In the genomic region with DNA sequence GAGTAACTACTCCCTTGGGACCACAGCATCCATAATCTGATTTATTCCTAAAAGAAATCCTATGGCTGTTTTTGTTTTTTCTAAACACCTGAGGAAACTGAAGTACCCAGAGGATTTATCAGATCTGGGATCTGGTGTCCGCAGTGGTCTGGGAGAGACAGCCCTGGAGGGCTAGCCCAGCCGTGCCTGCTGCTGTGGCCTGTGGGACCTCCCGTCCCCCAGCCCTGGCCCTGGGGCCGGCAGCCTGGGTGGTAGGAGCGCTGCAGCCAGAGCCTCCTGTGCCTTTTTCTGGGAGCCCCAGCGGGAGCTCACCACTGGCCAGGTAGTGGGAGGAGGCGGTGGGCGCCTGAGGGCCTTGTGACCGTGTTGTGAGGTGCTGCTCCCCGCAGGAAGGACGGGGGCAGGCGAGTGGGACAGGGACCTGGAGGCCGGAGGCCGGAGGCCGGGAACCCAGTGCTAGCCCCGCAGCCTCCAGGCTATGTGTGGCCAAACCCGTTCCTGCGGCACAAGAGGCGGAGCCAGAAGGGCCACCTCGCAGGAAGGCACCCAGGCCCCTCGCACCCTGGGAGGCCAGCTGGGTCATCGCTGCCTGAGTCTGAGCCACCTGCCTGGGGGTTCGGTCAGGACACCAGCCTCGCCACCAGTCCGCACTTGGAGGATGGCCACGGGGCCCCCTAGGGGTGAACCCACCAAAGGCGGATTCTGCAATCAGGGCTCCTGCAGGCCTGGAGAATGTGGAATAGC, we compare ENCODE assay signal across 11 cellular contexts. TPM values are rescaled to one million over a fixed set of nuclear protein-coding genes. Genes with fewer than 3 reads are reported as not detected.
DNase-seq lines count a peak whose midpoint lies in the region; ATAC-seq, FAIRE-seq and TF ChIP-seq lines count a peak whose summit lies in the region.
"Had no signal": no experiment of that assay in that cellular context is flagged by ENCODE, and none has a peak within 500 bp of the region (broad histone marks: within the 10 kb centered on the region; RNA-seq: fewer than 3 reads in every experiment).

No MANE protein-coding gene starts in this region.

- intact Hi-C loops in K562 (cut with micrococcal nuclease) = no loop called here

- no peak for TF ChIP-seq RAD21 in K562 (CRISPR knock-in tag; conservative IDR thresholded peaks at IDR 0.05 in 1 of 2, IDR thresholded peaks at IDR 0.05 in 1 of 2)

- POLR2A ChIA-PET in K562 (lab: Yijun Ruan, JAX) = interaction anchor here (0.6 to 1.4 kb wide), 4 partner anchors 9 to 23 kb away, joined by 3 to 7 read pairs (median 4); partner anchors contain the start of gene C11orf96

- BruUV-seq in K562 (replicated peaks; lab: Mats Ljungman, UMichigan) = no TSS peak

- peak in 2 of 3 experiments; percentile 3 to 46; a peak in 1 of 6 replicates for TF ChIP-seq CTCF in K562 (IDR thresholded peaks at IDR 0.05 in 2 of 3, conservative IDR thresholded peaks at IDR 0.05 in 1 of 3; ENCODE audit: insufficient read depth in 2 of 3, low read depth in 1 of 3, low read length in 3 of 3)

- H3K9me3 ChIP-seq in GM23248 (ENCODE audit: low read depth) (no peaks in the 10 kb centered on the region), K562 (replicated peaks; ENCODE audit: control insufficient read depth, insufficient read depth, low read depth, low read length) (no peaks in the 10 kb centered on the region), small intestine (ENCODE audit: control insufficient read depth, low read depth) (no peaks in the 10 kb centered on the region)

- H3K36me3 ChIP-seq in GM23248 (ENCODE audit: low read depth) = no peaks in the 10 kb centered on the region
- peaks cover 17% of the 10 kb centered on the region; the same call in 2 of the 3 replicates for H3K36me3 ChIP-seq in K562 (ENCODE audit: control insufficient read depth, insufficient read depth, low read length)
- peaks cover 5 to 6% of the 10 kb centered on the region in 2 donors for H3K36me3 ChIP-seq in small intestine (ENCODE audit: control insufficient read depth in 2 of 2, insufficient read depth in 2 of 2, low read length in 2 of 2)

- TF ChIP-seq POLR2A in K562 (conservative IDR thresholded peaks at IDR 0.05) = no peak

- ATAC-seq in K562 (0 out of 3 replicates have a peak, but pooled peaks have one; percentile 17), HG02870 (IDR thresholded peaks at IDR 0.05; ENCODE audit: unreplicated experiment) (no peak), GM21825 (IDR thresholded peaks at IDR 0.05; ENCODE audit: unreplicated experiment) (no peak)
- ATAC-seq: activated naive CD8-positive, alpha-beta T cell treated with anti-CD3 and anti-CD28 coated beads, Interleukin-2, amount 50 U/mL, for 24 hours had no signal

- TF ChIP-seq EP300 in K562 (IDR thresholded peaks at IDR 0.05; ENCODE audit: low read length) = no peak

- H3K9me1 ChIP-seq in K562 (ENCODE audit: control insufficient read depth, insufficient read depth, low read length) = no peaks in the 10 kb centered on the region

- H3K79me2 ChIP-seq in GM23248 (ENCODE audit: insufficient read depth) = no peaks in the 10 kb centered on the region
- no peaks in the 10 kb centered on the region for H3K79me2 ChIP-seq in K562 (ENCODE audit: control insufficient read depth, insufficient read depth, low read length)

- DNase-seq in GM23248 = no peak
- DNase-seq in K562 (ENCODE audit: extremely low read depth in 1 of 4, low spot score in 3 of 4) = no peak
- DNase-seq in islet precursor cell = peak; percentile 72
- DNase-seq in small intestine = no peak
- DNase-seq in activated CD4-positive, alpha-beta T cell treated with anti-CD3 and anti-CD28 coated beads, Interleukin-2, amount 50 U/mL, for 48 hours = no peak
- DNase-seq in AG20443 (ENCODE audit: low spot score) = no peak
- DNase-seq: activated naive CD8-positive, alpha-beta T cell treated with anti-CD3 and anti-CD28 coated beads, Interleukin-2, amount 50 U/mL, for 24 hours; CD4-positive, CD25-positive, alpha-beta regulatory T cell; SIG-M5 had no signal

- 70 to 78% methylated on average over 21 to 26 of the region's 27 CpGs for WGBS in GM23248 (ENCODE audit: low coverage in 1 of 2, low lambda C conversion rate in 2 of 2, missing lambda C conversion rate in 2 of 2), 2 experiments
- WGBS in K562 (ENCODE audit: insufficient coverage, low coverage, missing lambda C conversion rate) = 72% methylated on average over 24 of the region's 27 CpGs
- WGBS in small intestine, 3 donors = 85 to 93% (median 92%) methylated on average over 25 to 27 of the region's 27 CpGs

- peak overlapping the region; percentile 55 for H3K27ac ChIP-seq in GM23248
- H3K27ac ChIP-seq in K562 (ENCODE audit: extremely low read depth, low read depth, low read length) = no peak overlapping the region
- peak overlapping the region; percentile 16 to 90 for H3K27ac ChIP-seq in small intestine (ENCODE audit: low read depth in 1 of 2, low read length in 1 of 2)

- FAIRE-seq in K562 (lab: Jason Lieb, UNC) (no peak), small intestine (lab: Jason Lieb, UNC) (no peak)

- H3K9me2 ChIP-seq in GM23248 (ENCODE audit: insufficient read depth) = no peaks in the 10 kb centered on the region

- H3F3A ChIP-seq in GM23248 (ENCODE audit: insufficient read depth) = peaks cover 37% of the 10 kb centered on the region

- in situ Hi-C loops in GM23248 (cut with MboI) (no loop called here), K562 (cut with MboI) (no loop called here)

- CTCF ChIA-PET in K562 (lab: Yijun Ruan, JAX; ENCODE audit: low intra/inter-chr PET ratio) = no interaction called here

- H3K4me2 ChIP-seq in GM23248 (ENCODE audit: unreplicated experiment) (peak overlapping the region; percentile 36), K562 (ENCODE audit: insufficient read depth, low read length) (no peak overlapping the region)

- H2AFZ ChIP-seq in GM23248 (no peak overlapping the region), K562 (ENCODE audit: low read depth, low read length) (no peak overlapping the region)

- H4K20me1 ChIP-seq in GM23248 (ENCODE audit: insufficient read depth) (no peaks in the 10 kb centered on the region), K562 (replicated peaks; ENCODE audit: control insufficient read depth, insufficient read depth, low read length) (no peaks in the 10 kb centered on the region)

- H3K4me1 ChIP-seq in GM23248 (ENCODE audit: insufficient read depth) (peaks cover 28% of the 10 kb centered on the region), K562 (replicated peaks in 1 of 2; ENCODE audit: control insufficient read depth in 2 of 2, insufficient read depth in 2 of 2, low read length in 2 of 2) (peaks cover 10 to 25% of the 10 kb centered on the region in 2 experiments; a peak in 4 of 5 replicates), small intestine (ENCODE audit: control insufficient read depth in 2 of 2, insufficient read depth in 1 of 2, low read depth in 1 of 2, low read length in 1 of 2) (peaks cover 0 to 5% of the 10 kb centered on the region in 2 donors)

- H3K9ac ChIP-seq in GM23248 (peak overlapping the region; percentile 45; the same call in 1 of the 2 replicates), K562 (ENCODE audit: insufficient read depth in 1 of 2, low read depth in 2 of 2, low read length in 2 of 2) (no peak overlapping the region)

- H3K27me3 ChIP-seq in GM23248 (replicated peaks; ENCODE audit: insufficient read depth) (no peaks in the 10 kb centered on the region), K562 (ENCODE audit: control insufficient read depth in 2 of 2, insufficient read depth in 2 of 2, low read length in 2 of 2) (0 out of 5 replicates have a peak, but pooled peaks cover 0 to 3% of the 10 kb centered on the region in 2 experiments), small intestine (ENCODE audit: control insufficient read depth in 2 of 2, insufficient read depth in 2 of 2, low read length in 2 of 2) (no peaks in the 10 kb centered on the region)

- H3K4me3 ChIP-seq in GM23248 (no peak overlapping the region), K562 (no peak overlapping the region), small intestine (ENCODE audit: low read depth in 1 of 2, low read length in 2 of 2) (no peak overlapping the region)

RNA-seq across cellular contexts. Expression of gene C11orf96, which starts 18.2 kb away (rescaled TPM):
- total RNA-seq in GM23248 (2014; rRNA removed; shearing (Covaris generic)) = 1.8 TPM in 2 replicates
- polyA plus RNA-seq in GM23248 (2016; fragmentation: Nextera tagmentation; extraction: Ambion mirVana) = 0.38 and 1.1 TPM in 2 replicates
- 0.81 and 2.9 TPM in 2 replicates for total RNA-seq in K562 (2011; cell fraction: chromatin; rRNA removed; ENCODE audit: low replicate concordance)
- total RNA-seq in K562 (2011; cell fraction: nucleolus; rRNA removed) = 3.4 and 4.8 TPM in 2 replicates
- total RNA-seq in K562 (2011; cell fraction: nucleoplasm; rRNA removed) = 1.3 and 1.9 TPM in 2 replicates
- 6.8 and 9.6 TPM in 2 replicates for total RNA-seq in K562 (2014; rRNA removed)
- total RNA-seq in K562 (2014; rRNA removed; fragmentation: Illumina TruSeq; extraction: Trizol) = 0.26 and 0.40 TPM in 2 replicates
- 0.83 and 0.90 TPM in 2 replicates for total RNA-seq in K562 (2015; rRNA removed; fragmentation: Illumina TruSeq; extraction: Trizol)
- total RNA-seq in K562 (2021) = 7.7 and 8.5 TPM in 2 replicates
- polyA plus RNA-seq in K562 (2011; rRNA removed) = 1.2 and 2.0 TPM in 2 replicates
- 1.9 and 9.3 TPM in 2 replicates for polyA plus RNA-seq in K562 (2011; cell fraction: cytosol; rRNA removed)
- polyA plus RNA-seq in K562 (2011; cell fraction: nucleus; rRNA removed) = 2.0 and 4.6 TPM in 2 replicates
- 5.5 and 6.8 TPM in 2 replicates for polyA plus RNA-seq in K562 (2012)
- polyA plus RNA-seq in K562 (2014; fragmentation: Illumina TruSeq; extraction: Trizol) = 0.16 and 0.73 TPM in 2 replicates
- polyA plus RNA-seq in K562 (2014; fragmentation: Nextera tagmentation; extraction: Ambion mirVana) = under 1 TPM; 0.08 to 0.14 TPM
- 6.6 and 10.8 TPM in 2 replicates for polyA plus RNA-seq in K562 (2014; rRNA removed)
- 0.18 and 0.25 TPM in 2 replicates for polyA minus RNA-seq in K562 (2011; rRNA and poly(A)+ RNA removed)
- polyA minus RNA-seq in K562 (2011; cell fraction: cytosol; rRNA and poly(A)+ RNA removed) = 2.0 and 2.1 TPM in 2 replicates
- 1.3 and 1.6 TPM in 2 replicates for polyA minus RNA-seq in K562 (2011; cell fraction: nucleus; rRNA and poly(A)+ RNA removed)
- polyA plus RNA-seq in small intestine = 10 to 100 TPM in 2 of 3 donors, 1 to 10 TPM in 1; 6.7 to 55.1 (median 36.5) TPM
- polyA plus RNA-seq: CD4-positive, CD25-positive, alpha-beta regulatory T cell had no signal

RNA-seq across cellular contexts. Expression of gene ALKBH3, which starts 43.7 kb away (rescaled TPM):
- 36.6 and 46.8 TPM in 2 replicates for total RNA-seq in GM23248 (2014; rRNA removed; shearing (Covaris generic))
- polyA plus RNA-seq in GM23248 (2016; fragmentation: Nextera tagmentation; extraction: Ambion mirVana) (29.3 and 31.2 TPM in 2 replicates), K562 (2011; rRNA removed) (25.5 and 30.0 TPM in 2 replicates), K562 (2014; fragmentation: Illumina TruSeq; extraction: Trizol) (45.1 and 49.9 TPM in 2 replicates), K562 (2014; fragmentation: Nextera tagmentation; extraction: Ambion mirVana) (10 to 100 TPM; 16.0 to 25.0 TPM), K562 (2014; rRNA removed) (24.3 and 36.5 TPM in 2 replicates), small intestine (10 to 100 TPM; 30.0 to 40.3 (median 39.2) TPM)
- 12.6 and 15.8 TPM in 2 replicates for total RNA-seq in K562 (2011; cell fraction: chromatin; rRNA removed; ENCODE audit: low replicate concordance)
- total RNA-seq in K562 (2011; cell fraction: nucleolus; rRNA removed) = 8.7 and 11.2 TPM in 2 replicates
- 8.6 and 8.9 TPM in 2 replicates for total RNA-seq in K562 (2011; cell fraction: nucleoplasm; rRNA removed)
- total RNA-seq in K562 (2014; rRNA removed) (37.6 and 38.6 TPM in 2 replicates), K562 (2014; rRNA removed; fragmentation: Illumina TruSeq; extraction: Trizol) (42.5 TPM in 2 replicates), K562 (2015; rRNA removed; fragmentation: Illumina TruSeq; extraction: Trizol) (42.2 and 42.9 TPM in 2 replicates), K562 (2021) (33.1 and 37.9 TPM in 2 replicates)
- 14.3 and 22.8 TPM in 2 replicates for polyA plus RNA-seq in K562 (2011; cell fraction: cytosol; rRNA removed)
- polyA plus RNA-seq in K562 (2011; cell fraction: nucleus; rRNA removed) = 11.1 and 16.7 TPM in 2 replicates
- polyA plus RNA-seq in K562 (2012) = 25.6 and 42.0 TPM in 2 replicates
- 33.5 and 52.5 TPM in 2 replicates for polyA minus RNA-seq in K562 (2011; rRNA and poly(A)+ RNA removed)
- 6.2 and 9.3 TPM in 2 replicates for polyA minus RNA-seq in K562 (2011; cell fraction: cytosol; rRNA and poly(A)+ RNA removed)
- polyA minus RNA-seq in K562 (2011; cell fraction: nucleus; rRNA and poly(A)+ RNA removed) = 10.9 and 16.0 TPM in 2 replicates
